ENCODE assay signal across 8 cellular contexts in genomic region chr9:75238311-75238976, GRCh38.
DNase-seq lines count a peak whose midpoint lies in the region; ATAC-seq and TF ChIP-seq lines count a peak whose summit lies in the region.

No MANE protein-coding gene starts in this region.

- no peak overlapping the region for H3K27ac ChIP-seq in Panc1 (ENCODE audit: low read length)

- CTCF ChIA-PET in activated CD4-positive, alpha-beta T cell treated with anti-CD3 and anti-CD28 coated beads for 36 hours (lab: Charles Lee), result interaction anchor here (0.7 to 6.9 kb wide), 7 partner anchors 10 to 628 kb away, joined by 3 to 35 read pairs (median 3); no protein-coding TSS in a partner anchor
- CTCF ChIA-PET in Panc1 (lab: Charles Lee), result interaction anchor here (0.6 kb wide), 1 partner anchor 23 kb away, joined by 5 read pairs; no protein-coding TSS in a partner anchor

- in situ Hi-C loops in Panc1 (cut with HindIII; ENCODE audit: low pct_unique_long_range_greater_than_20kb, low sequenced_read_pairs) (no loop called here), astrocyte of the cerebellum (cut with HindIII; ENCODE audit: low sequenced_read_pairs) (no loop called here)

- H3K9me3 ChIP-seq in Panc1 (ENCODE audit: control insufficient read depth, insufficient read depth, low read depth, low read length), result no peaks in the 10 kb centered on the region

- intact Hi-C loops in activated CD4-positive, alpha-beta T cell treated with anti-CD3 and anti-CD28 coated beads for 36 hours (cut with DNase I, micrococcal nuclease), result loop anchor here (1.0 to 5.0 kb wide), 4 partner anchors 37 to 464 kb away; partner anchors contain the start of genes NMRK1 (in 1 of the 2) and OSTF1 (in 1 of the 2)
- intact Hi-C loops in Panc1 (cut with micrococcal nuclease; ENCODE audit: unreplicated experiment), result loop anchor here (1.0 kb wide), 1 partner anchor 37 kb away; no protein-coding TSS in a partner anchor

- no peaks in the 10 kb centered on the region; the same call in 1 of the 2 replicates for H3K27me3 ChIP-seq in Panc1 (ENCODE audit: control insufficient read depth, insufficient read depth, low read length)

- peak; percentile 64 for TF ChIP-seq CTCF in Panc1 (IDR thresholded peaks at IDR 0.05)
- peak; percentile 63 for TF ChIP-seq CTCF in astrocyte of the cerebellum (IDR thresholded peaks at IDR 0.05; ENCODE audit: low read depth, low read length, missing control alignments)

- H3K36me3 Mint-ChIP-seq in activated CD4-positive, alpha-beta T cell treated with anti-CD3 and anti-CD28 coated beads for 36 hours (ENCODE audit: low read depth), result no peaks in the 10 kb centered on the region

- ATAC-seq in activated CD4-positive, alpha-beta T cell treated with anti-CD3 and anti-CD28 coated beads for 36 hours, result peak; percentile 99
- ATAC-seq in GM21390 (IDR thresholded peaks at IDR 0.05; ENCODE audit: unreplicated experiment), result peak; percentile 87
- peak; percentile 78 for ATAC-seq in HG03521 (IDR thresholded peaks at IDR 0.05; ENCODE audit: unreplicated experiment)
- peak; percentile 94 for ATAC-seq in Panc1

- H3K27me3 Mint-ChIP-seq in activated CD4-positive, alpha-beta T cell treated with anti-CD3 and anti-CD28 coated beads for 36 hours, result no peaks in the 10 kb centered on the region

- H3K4me3 ChIP-seq in Panc1 (ENCODE audit: low read depth in 2 of 2, low read length in 2 of 2), result no peak overlapping the region
- H3K4me3 ChIP-seq in astrocyte of the cerebellum (ENCODE audit: low read depth, low read length), result no peak overlapping the region

- POLR2A ChIA-PET in activated CD4-positive, alpha-beta T cell treated with anti-CD3 and anti-CD28 coated beads for 36 hours (lab: Charles Lee), result interaction anchor here (0.7 kb wide), 1 partner anchor 160 kb away, joined by 3 read pairs; no protein-coding TSS in a partner anchor
- POLR2A ChIA-PET in Panc1 (lab: Charles Lee), result no interaction called here

- no TSS peak for BruUV-seq in Panc1 (replicated peaks; lab: Mats Ljungman, UMichigan)

- H3K9me3 Mint-ChIP-seq in activated CD4-positive, alpha-beta T cell treated with anti-CD3 and anti-CD28 coated beads for 36 hours (ENCODE audit: low read depth), result no peaks in the 10 kb centered on the region

- H3K4me3 Mint-ChIP-seq in activated CD4-positive, alpha-beta T cell treated with anti-CD3 and anti-CD28 coated beads for 36 hours, result no peak overlapping the region

- H3K27ac Mint-ChIP-seq in activated CD4-positive, alpha-beta T cell treated with anti-CD3 and anti-CD28 coated beads for 36 hours, result no peak overlapping the region

- DNase-seq in activated CD4-positive, alpha-beta T cell treated with anti-CD3 and anti-CD28 coated beads for 36 hours, result peak; percentile 63
- no peak for DNase-seq in activated CD4-positive, alpha-beta T cell treated with anti-CD3 and anti-CD28 coated beads for 1 hour
- DNase-seq in Panc1 (ENCODE audit: low read depth, low spot score) (peak; percentile 45), astrocyte of the cerebellum (ENCODE audit: low read depth) (peak; percentile 36), iris pigment epithelial cell (ENCODE audit: low read depth) (peak; percentile 56)
- DNase-seq in stimulated activated CD4-positive, alpha-beta T cell treated with anti-CD3 and anti-CD28 coated beads, Interleukin-4, amount 100 ng/mL, for 1 hour, result peak; percentile 16

- no peaks in the 10 kb centered on the region for H3K4me1 ChIP-seq in Panc1 (ENCODE audit: control insufficient read depth, insufficient read depth, low read length)

- no peaks in the 10 kb centered on the region for H3K36me3 ChIP-seq in Panc1 (ENCODE audit: control insufficient read depth, insufficient read depth, low read length)

- H3K4me1 Mint-ChIP-seq in activated CD4-positive, alpha-beta T cell treated with anti-CD3 and anti-CD28 coated beads for 36 hours, result no peaks in the 10 kb centered on the region
